Comparison of ENCODE assay signal across 18 cellular contexts in the genomic region with DNA sequence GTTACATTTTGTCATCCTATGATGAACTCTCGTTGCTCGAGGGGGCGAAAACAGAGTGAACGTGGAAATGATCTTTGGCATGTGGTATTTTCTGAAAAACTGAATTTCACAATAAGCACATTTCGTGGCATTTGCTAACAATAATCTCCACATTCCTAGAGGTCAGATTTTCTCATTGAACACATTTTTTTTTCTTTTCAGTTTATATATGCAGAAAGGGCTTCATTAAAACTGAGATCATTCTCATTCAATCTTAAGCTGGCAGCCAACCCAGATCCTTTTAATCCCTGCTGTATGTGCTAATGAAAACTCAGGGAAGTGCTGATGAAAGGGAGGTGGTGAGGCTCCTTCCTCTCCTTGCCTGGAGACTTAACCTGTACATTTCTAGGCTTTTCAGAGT. TPM values are rescaled to one million over a fixed set of nuclear protein-coding genes. Genes with fewer than 3 reads are reported as not detected.
DNase-seq lines count a peak whose midpoint lies in the region; ATAC-seq and TF ChIP-seq lines count a peak whose summit lies in the region.
"Had no signal": no experiment of that assay in that cellular context is flagged by ENCODE, and none has a peak within 500 bp of the region (broad histone marks: within the 10 kb centered on the region; RNA-seq: fewer than 3 reads in every experiment).

No MANE protein-coding gene starts in this region.

- no peak overlapping the region for H3K4me3 Mint-ChIP-seq in activated naive CD8-positive, alpha-beta T cell
- no peak overlapping the region for H3K4me3 Mint-ChIP-seq in activated naive CD8-positive, alpha-beta T cell treated with anti-CD3 and anti-CD28 coated beads, Interleukin-2, amount 50 U/mL, for 24 hours
- H3K4me3 Mint-ChIP-seq in WTC11 = no peak overlapping the region
- H3K4me3 Mint-ChIP-seq in CD4-positive, alpha-beta T cell = no peak overlapping the region

- H3K9me3 ChIP-seq in effector memory CD4-positive, alpha-beta T cell (ENCODE audit: control insufficient read depth, low read length) = no peaks in the 10 kb centered on the region
- no peaks in the 10 kb centered on the region for H3K9me3 ChIP-seq in CD4-positive, alpha-beta T cell (ENCODE audit: control insufficient read depth, low read length)
- H3K9me3 ChIP-seq: gastrocnemius medialis, tibial artery had no signal

- H3K9me3 Mint-ChIP-seq in activated naive CD8-positive, alpha-beta T cell (ENCODE audit: low read depth) = no peaks in the 10 kb centered on the region
- no peaks in the 10 kb centered on the region for H3K9me3 Mint-ChIP-seq in activated naive CD8-positive, alpha-beta T cell treated with anti-CD3 and anti-CD28 coated beads, Interleukin-2, amount 50 U/mL, for 24 hours
- H3K9me3 Mint-ChIP-seq in WTC11 = no peaks in the 10 kb centered on the region
- no peaks in the 10 kb centered on the region for H3K9me3 Mint-ChIP-seq in CD4-positive, alpha-beta T cell

- H3K27ac Mint-ChIP-seq in activated naive CD8-positive, alpha-beta T cell = peak overlapping the region; percentile 19
- no peak overlapping the region for H3K27ac Mint-ChIP-seq in activated naive CD8-positive, alpha-beta T cell treated with anti-CD3 and anti-CD28 coated beads, Interleukin-2, amount 50 U/mL, for 24 hours
- peak overlapping the region; percentile 59; the same call in 1 of the 2 replicates for H3K27ac Mint-ChIP-seq in WTC11
- H3K27ac Mint-ChIP-seq in CD4-positive, alpha-beta T cell = no peak overlapping the region

- no peak for DNase-seq in activated naive CD8-positive, alpha-beta T cell treated with anti-CD3 and anti-CD28 coated beads, Interleukin-2, amount 50 U/mL, for 24 hours
- DNase-seq in WTC11 (ENCODE audit: low spot score) (no peak), fibroblast of peridontal ligament (ENCODE audit: extremely low read depth) (peak; percentile 87), erythroblast (lab: John Stamatoyannopoulos, UW) (no peak), NCI-H1694 (lab: John Stamatoyannopoulos, UW) (no peak)
- DNase-seq in effector memory CD4-positive, alpha-beta T cell = no peak
- DNase-seq in CD4-positive, alpha-beta T cell = no peak
- DNase-seq: activated naive CD4-positive, alpha-beta T cell treated with Interleukin-2 at 50 U/mL for 16 hours; effector CD4-positive, alpha-beta T cell; gastrocnemius medialis; GOT3; NCI-H1436; NK-92 treated with Interleukin-12 subunit alpha and Interleukin-12 subunit beta, amount 100 ng/mL, for 24 hours; small intestine; T-helper 1 cell; tibial artery had no signal

- no peak for ATAC-seq in activated naive CD8-positive, alpha-beta T cell treated with anti-CD3 and anti-CD28 coated beads, Interleukin-2, amount 50 U/mL, for 24 hours
- ATAC-seq in WTC11 = no peak
- ATAC-seq in CD4-positive, alpha-beta T cell (ENCODE audit: poor library complexity) = no peak
- ATAC-seq: gastrocnemius medialis had no signal

- H3K36me3 ChIP-seq in effector memory CD4-positive, alpha-beta T cell (ENCODE audit: control insufficient read depth, insufficient read depth, low read length) = no peaks in the 10 kb centered on the region
- H3K36me3 ChIP-seq: gastrocnemius medialis, tibial artery had no signal

- no peaks in the 10 kb centered on the region for H3K27me3 Mint-ChIP-seq in activated naive CD8-positive, alpha-beta T cell
- H3K27me3 Mint-ChIP-seq in activated naive CD8-positive, alpha-beta T cell treated with anti-CD3 and anti-CD28 coated beads, Interleukin-2, amount 50 U/mL, for 24 hours = no peaks in the 10 kb centered on the region
- H3K27me3 Mint-ChIP-seq in WTC11 (ENCODE audit: low read depth) = no peaks in the 10 kb centered on the region
- H3K27me3 Mint-ChIP-seq in CD4-positive, alpha-beta T cell = no peaks in the 10 kb centered on the region

- peaks cover 75% of the 10 kb centered on the region for H3K4me1 Mint-ChIP-seq in activated naive CD8-positive, alpha-beta T cell (ENCODE audit: low read depth)
- peaks cover 82% of the 10 kb centered on the region for H3K4me1 Mint-ChIP-seq in activated naive CD8-positive, alpha-beta T cell treated with anti-CD3 and anti-CD28 coated beads, Interleukin-2, amount 50 U/mL, for 24 hours
- peaks cover 49% of the 10 kb centered on the region for H3K4me1 Mint-ChIP-seq in WTC11
- peaks cover 86% of the 10 kb centered on the region for H3K4me1 Mint-ChIP-seq in CD4-positive, alpha-beta T cell (ENCODE audit: low read depth)

- peaks cover 5% of the 10 kb centered on the region for H3K4me1 ChIP-seq in effector memory CD4-positive, alpha-beta T cell (ENCODE audit: control insufficient read depth, insufficient read depth, low read length, poor library complexity, severe bottlenecking)
- H3K4me1 ChIP-seq: tibial artery had no signal

- no peak overlapping the region for H3K4me3 ChIP-seq in effector memory CD4-positive, alpha-beta T cell (ENCODE audit: insufficient read depth, low read depth, low read length, poor library complexity, severe bottlenecking)
- H3K4me3 ChIP-seq: gastrocnemius medialis, tibial artery had no signal

- no peaks in the 10 kb centered on the region for H3K27me3 ChIP-seq in effector memory CD4-positive, alpha-beta T cell (replicated peaks; ENCODE audit: control insufficient read depth, insufficient read depth, low read length, poor library complexity, severe bottlenecking)
- no peaks in the 10 kb centered on the region for H3K27me3 ChIP-seq in CD4-positive, alpha-beta T cell (ENCODE audit: control insufficient read depth, insufficient read depth, low read length)
- H3K27me3 ChIP-seq: gastrocnemius medialis, tibial artery had no signal

- H3K36me3 Mint-ChIP-seq in activated naive CD8-positive, alpha-beta T cell = peaks cover 11% of the 10 kb centered on the region
- H3K36me3 Mint-ChIP-seq in activated naive CD8-positive, alpha-beta T cell treated with anti-CD3 and anti-CD28 coated beads, Interleukin-2, amount 50 U/mL, for 24 hours (ENCODE audit: low read depth) = peaks cover 36% of the 10 kb centered on the region
- no peaks in the 10 kb centered on the region for H3K36me3 Mint-ChIP-seq in WTC11
- H3K36me3 Mint-ChIP-seq in CD4-positive, alpha-beta T cell (ENCODE audit: low read depth) = no peaks in the 10 kb centered on the region

- TF ChIP-seq CTCF in WTC11 (IDR thresholded peaks at IDR 0.05) = no peak
- no peak for TF ChIP-seq CTCF in CD4-positive, alpha-beta T cell (IDR thresholded peaks at IDR 0.05)

- intact Hi-C loops in CD4-positive, alpha-beta T cell (cut with DNase I, micrococcal nuclease) = no loop called here

- CTCF ChIA-PET in WTC11 (lab: Charles Lee) = no interaction called here
- CTCF ChIA-PET in CD4-positive, alpha-beta T cell (lab: Charles Lee) = no interaction called here

- POLR2A ChIA-PET in WTC11 (lab: Charles Lee) = interaction anchor here (1.0 kb wide), 1 partner anchor 12 kb away, joined by 3 read pairs; no protein-coding TSS in a partner anchor
- POLR2A ChIA-PET in CD4-positive, alpha-beta T cell (lab: Charles Lee) = no interaction called here

- TF ChIP-seq POLR2A in erythroblast (IDR thresholded peaks at IDR 0.05; ENCODE audit: low read length) = no peak

- no peak overlapping the region for H3K27ac ChIP-seq in effector memory CD4-positive, alpha-beta T cell (ENCODE audit: insufficient read depth, low read length, poor library complexity, severe bottlenecking)
- H3K27ac ChIP-seq in CD4-positive, alpha-beta T cell (ENCODE audit: low read depth, low read length) = no peak overlapping the region
- H3K27ac ChIP-seq: gastrocnemius medialis, parathyroid adenoma, tibial artery had no signal

TF ChIP-seq in WTC11, 78 proteins besides CTCF, POLR2A, EP300 and RAD21 (continues in another document):
- TF ChIP-seq KAT7 (CRISPR knock-in tag; IDR thresholded peaks at IDR 0.05; ENCODE audit: borderline replicate concordance) = no peak
- no peak for TF ChIP-seq GABPB1 (CRISPR knock-in tag; IDR thresholded peaks at IDR 0.05)
- TF ChIP-seq, protein P1, sequence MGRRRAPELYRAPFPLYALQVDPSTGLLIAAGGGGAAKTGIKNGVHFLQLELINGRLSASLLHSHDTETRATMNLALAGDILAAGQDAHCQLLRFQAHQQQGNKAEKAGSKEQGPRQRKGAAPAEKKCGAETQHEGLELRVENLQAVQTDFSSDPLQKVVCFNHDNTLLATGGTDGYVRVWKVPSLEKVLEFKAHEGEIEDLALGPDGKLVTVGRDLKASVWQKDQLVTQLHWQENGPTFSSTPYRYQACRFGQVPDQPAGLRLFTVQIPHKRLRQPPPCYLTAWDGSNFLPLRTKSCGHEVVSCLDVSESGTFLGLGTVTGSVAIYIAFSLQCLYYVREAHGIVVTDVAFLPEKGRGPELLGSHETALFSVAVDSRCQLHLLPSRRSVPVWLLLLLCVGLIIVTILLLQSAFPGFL (CRISPR knock-in tag; IDR thresholded peaks at IDR 0.05; ENCODE audit: borderline replicate concordance) = no peak
- no peak for TF ChIP-seq FOXJ3 (CRISPR knock-in tag; IDR thresholded peaks at IDR 0.05; ENCODE audit: borderline replicate concordance)
- no peak for TF ChIP-seq AR (CRISPR knock-in tag; IDR thresholded peaks at IDR 0.05)

RNA-seq across cellular contexts. Expression of gene PRKCA, which starts 52.6 kb away (rescaled TPM):
- total RNA-seq in WTC11 (2021) = 21.1 to 29.5 TPM (median 21.6 TPM) in 3 replicates
- total RNA-seq in CD4-positive, alpha-beta T cell = 10 to 100 TPM; 84.8 to 88.6 TPM

Comparison
In these comparisons a context has a peak if more than half of its experiments do, and no peak if none do; other contexts are left out.
1. H3K27ac Mint-ChIP-seq: peak in activated naive CD8-positive, alpha-beta T cell (single experiment) and WTC11 (single experiment); none in activated naive CD8-positive, alpha-beta T cell treated with anti-CD3 and anti-CD28 coated beads, Interleukin-2, amount 50 U/mL, for 24 hours (single experiment) and CD4-positive, alpha-beta T cell (single experiment).